ENCODE assay signal across 1 cellular context in the genomic region with DNA sequence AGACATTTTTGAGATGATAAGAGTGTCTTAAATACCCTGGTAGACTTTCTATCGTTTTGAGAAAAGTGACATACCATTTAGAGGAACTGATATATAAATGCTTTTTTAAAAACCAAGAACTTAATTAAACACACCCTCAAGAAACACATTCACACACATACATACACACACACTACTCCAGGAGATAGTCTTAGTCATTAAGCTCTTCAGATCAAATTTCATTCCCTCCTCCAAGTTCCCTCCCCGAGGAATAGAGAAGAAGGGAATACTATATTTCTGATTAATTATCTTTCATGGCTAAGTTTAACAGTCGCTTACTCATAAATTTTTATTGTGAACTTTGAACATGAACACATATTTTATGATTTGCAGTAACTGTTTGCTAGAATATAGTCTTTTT.
TF ChIP-seq lines count a peak whose summit lies in the region.

No MANE protein-coding gene starts in this region.

TF ChIP-seq in IMR-90, 13 proteins besides CTCF, POLR2A, EP300 and RAD21 (continued from another document):
- TF ChIP-seq, protein P1, sequence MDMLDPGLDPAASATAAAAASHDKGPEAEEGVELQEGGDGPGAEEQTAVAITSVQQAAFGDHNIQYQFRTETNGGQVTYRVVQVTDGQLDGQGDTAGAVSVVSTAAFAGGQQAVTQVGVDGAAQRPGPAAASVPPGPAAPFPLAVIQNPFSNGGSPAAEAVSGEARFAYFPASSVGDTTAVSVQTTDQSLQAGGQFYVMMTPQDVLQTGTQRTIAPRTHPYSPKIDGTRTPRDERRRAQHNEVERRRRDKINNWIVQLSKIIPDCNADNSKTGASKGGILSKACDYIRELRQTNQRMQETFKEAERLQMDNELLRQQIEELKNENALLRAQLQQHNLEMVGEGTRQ (IDR thresholded peaks at IDR 0.05; ENCODE audit: low read depth, low read length) = no peak
- TF ChIP-seq NFE2L2 (IDR thresholded peaks at IDR 0.05; ENCODE audit: low read depth, low read length) = no peak
